ENCODE assay signal across 12 cellular contexts in the genomic region with DNA sequence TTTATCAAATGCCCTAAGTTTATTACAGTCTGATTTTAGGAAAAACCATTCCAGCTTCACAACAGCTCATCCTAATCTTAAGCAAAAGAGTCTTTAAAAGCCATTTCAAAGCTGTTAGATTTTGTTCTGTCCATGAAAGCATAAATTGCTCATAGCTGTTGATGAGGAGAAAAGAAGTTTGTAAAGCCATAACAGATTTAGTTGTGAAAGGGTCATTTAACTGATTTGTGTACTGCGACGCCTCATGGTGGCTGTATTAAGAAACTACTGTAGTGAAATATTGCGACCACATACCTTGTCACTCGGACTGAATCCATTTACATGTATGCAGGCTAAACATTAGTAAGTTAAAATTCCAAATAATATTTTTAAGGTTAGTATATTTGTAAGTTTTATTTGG. TPM values are rescaled to one million over a fixed set of nuclear protein-coding genes. Genes with fewer than 3 reads are reported as not detected.
DNase-seq lines count a peak whose midpoint lies in the region; ATAC-seq and TF ChIP-seq lines count a peak whose summit lies in the region.
"Had no signal": no experiment of that assay in that cellular context is flagged by ENCODE, and none has a peak within 500 bp of the region (broad histone marks: within the 10 kb centered on the region; RNA-seq: fewer than 3 reads in every experiment).

No MANE protein-coding gene starts in this region.

- no peaks in the 10 kb centered on the region for H3K9me2 ChIP-seq in PC-9 (ENCODE audit: insufficient read depth)

- TF ChIP-seq CTCF in heart right ventricle (IDR thresholded peaks at IDR 0.05): peak in 6 of 9 donors; percentile 28 to 50 (median 30)
- TF ChIP-seq CTCF in PC-9 (conservative IDR thresholded peaks at IDR 0.05): peak; percentile 62
- TF ChIP-seq CTCF in fibroblast of pulmonary artery (IDR thresholded peaks at IDR 0.05; ENCODE audit: low read length, missing control alignments): peak; percentile 17
- peak; percentile 48 for TF ChIP-seq CTCF in type B pancreatic cell (conservative IDR thresholded peaks at IDR 0.05)
- TF ChIP-seq CTCF in brain microvascular endothelial cell (IDR thresholded peaks at IDR 0.05; ENCODE audit: low read depth, low read length, missing control alignments): no peak

- no peak overlapping the region for H2AFZ ChIP-seq in PC-9

- ATAC-seq in heart right ventricle: no peak
- ATAC-seq in Right ventricle myocardium inferior: no peak
- ATAC-seq in HG02885 (IDR thresholded peaks at IDR 0.05; ENCODE audit: poor library complexity, unreplicated experiment): no peak
- no peak for ATAC-seq in GM21528 (IDR thresholded peaks at IDR 0.05; ENCODE audit: low FRiP score, unreplicated experiment)
- ATAC-seq: esophagus mucosa, sciatic nerve had no signal

- H3K27me3 Mint-ChIP-seq in type B pancreatic cell: no peaks in the 10 kb centered on the region

- peaks cover 6% of the 10 kb centered on the region for H3K36me3 Mint-ChIP-seq in type B pancreatic cell

- no peak overlapping the region for H3K27ac Mint-ChIP-seq in type B pancreatic cell

- POLR2A ChIA-PET in PC-9 (lab: Charles Lee; ENCODE audit: unreplicated experiment): no interaction called here

- no peak overlapping the region for H3K4me3 ChIP-seq in heart right ventricle
- no peak overlapping the region for H3K4me3 ChIP-seq in PC-9
- no peak overlapping the region for H3K4me3 ChIP-seq in fibroblast of pulmonary artery (replicated peaks; ENCODE audit: low read depth, low read length)
- no peak overlapping the region for H3K4me3 ChIP-seq in brain microvascular endothelial cell (ENCODE audit: low read depth, low read length)
- H3K4me3 ChIP-seq: thoracic aorta had no signal

- H3K36me3 ChIP-seq in heart right ventricle (no peaks in the 10 kb centered on the region), PC-9 (ENCODE audit: low read depth) (peaks cover 4% of the 10 kb centered on the region; the same call in 1 of the 2 replicates), brain microvascular endothelial cell (replicated peaks) (peaks cover 2% of the 10 kb centered on the region)
- H3K36me3 ChIP-seq: thoracic aorta had no signal

- in situ Hi-C loops in brain microvascular endothelial cell (cut with HindIII; ENCODE audit: low pct_ligation_motif_present, low sequenced_read_pairs): no loop called here

- 78 to 81% methylated on average over 4 of the region's 4 CpGs for WGBS in heart right ventricle, 2 donors

- peaks cover 13% of the 10 kb centered on the region for H3K4me1 Mint-ChIP-seq in type B pancreatic cell (ENCODE audit: unreplicated experiment)

- H3F3A ChIP-seq in PC-9 (ENCODE audit: insufficient read depth, low read depth): no peaks in the 10 kb centered on the region

- CTCF ChIA-PET in PC-9 (lab: Charles Lee): interaction anchor here (0.7 kb wide), 1 partner anchor 272 kb away, joined by 5 read pairs; no protein-coding TSS in a partner anchor

- no TSS peak for BruUV-seq in PC-9 (replicated peaks; lab: Mats Ljungman, UMichigan)

- no peaks in the 10 kb centered on the region for H3K4me1 ChIP-seq in heart right ventricle
- no peaks in the 10 kb centered on the region for H3K4me1 ChIP-seq in PC-9 (replicated peaks; ENCODE audit: insufficient read depth)

- H3K4me3 Mint-ChIP-seq in type B pancreatic cell: no peak overlapping the region

- H3K79me2 ChIP-seq in PC-9 (ENCODE audit: low read depth): peaks cover 18% of the 10 kb centered on the region

- H3K4me2 ChIP-seq in PC-9: no peak overlapping the region

- H3K9me3 ChIP-seq in heart right ventricle (peaks cover 0 to 3% (median 0%) of the 10 kb centered on the region in 11 donors), PC-9 (ENCODE audit: insufficient read depth, low read depth) (no peaks in the 10 kb centered on the region)
- H3K9me3 ChIP-seq: thoracic aorta had no signal

- no peaks in the 10 kb centered on the region for H3K9me3 Mint-ChIP-seq in type B pancreatic cell

- H3K27me3 ChIP-seq in heart right ventricle (no peaks in the 10 kb centered on the region), PC-9 (ENCODE audit: insufficient read depth, low read depth) (no peaks in the 10 kb centered on the region), brain microvascular endothelial cell (replicated peaks) (no peaks in the 10 kb centered on the region)

- no peak for DNase-seq in heart right ventricle
- no peak for DNase-seq in Right ventricle myocardium inferior (ENCODE audit: missing footprints)
- DNase-seq in PC-9: no peak
- peak; percentile 39 for DNase-seq in fibroblast of pulmonary artery (ENCODE audit: low read depth)
- no peak for DNase-seq in type B pancreatic cell (ENCODE audit: extremely low spot score, unreplicated experiment)
- no peak for DNase-seq in brain microvascular endothelial cell
- DNase-seq: activated CD8-positive, alpha-beta memory T cell treated with anti-CD3 and anti-CD28 coated beads for 24 hours had no signal

- H3K27ac ChIP-seq in heart right ventricle: no peak overlapping the region
- no peak overlapping the region for H3K27ac ChIP-seq in PC-9
- no peak overlapping the region for H3K27ac ChIP-seq in brain microvascular endothelial cell
- H3K27ac ChIP-seq: thoracic aorta had no signal

- peaks cover 5% of the 10 kb centered on the region for H4K20me1 ChIP-seq in PC-9 (ENCODE audit: insufficient read depth)

- intact Hi-C loops in heart right ventricle (cut with DNase I) (loop anchor here in 4 of 10 donors (5.0 to 10.0 kb wide), 4 partner anchors 269 to 299 kb away; no protein-coding TSS in a partner anchor), Right ventricle myocardium inferior (cut with DNase I) (loop anchor here (5.0 kb wide), 1 partner anchor 271 kb away; no protein-coding TSS in a partner anchor), PC-9 (cut with micrococcal nuclease; ENCODE audit: unreplicated experiment) (no loop called here)

RNA-seq across cellular contexts. Expression of a gene that starts 20.9 kb away (rescaled TPM):
- 10 to 100 TPM; 21.3 to 49.8 (median 39.7) TPM for total RNA-seq in heart right ventricle
- 10 to 100 TPM in 1 of 2 donors, 1 to 10 TPM in 1; 4.6 to 10.3 TPM for polyA plus RNA-seq in heart right ventricle
- total RNA-seq in Right ventricle myocardium inferior: 37.7 TPM
- total RNA-seq in PC-9 (2021): 91.7 and 92.5 TPM in 2 replicates
- 41.2 and 52.8 TPM in 2 replicates for total RNA-seq in type B pancreatic cell (ENCODE audit: low replicate concordance)
